17 cellular contexts compared by ENCODE assay signal in genomic region chr2:66853585-66853984, GRCh38.
A peak's percentile ranks its signal among the peaks of the same experiment; 100 is the strongest.
DNase-seq lines count a peak whose midpoint lies in the region; ATAC-seq, FAIRE-seq and TF ChIP-seq lines count a peak whose summit lies in the region.
"Had no signal": no experiment of that assay in that cellular context is flagged by ENCODE, and none has a peak within 500 bp of the region (broad histone marks: within the 10 kb centered on the region; RNA-seq: fewer than 3 reads in every experiment).

No MANE protein-coding gene starts in this region.

- H3K79me1 ChIP-seq in IMR-90 (ENCODE audit: low read depth in 1 of 2, low read length in 2 of 2) (0 out of 4 replicates have a peak, but pooled peaks cover 0 to 3% of the 10 kb centered on the region in 2 experiments), H1 (ENCODE audit: low read depth, low read length) (no peaks in the 10 kb centered on the region)

- no peaks in the 10 kb centered on the region for H3K4me1 Mint-ChIP-seq in stimulated activated naive CD8-positive, alpha-beta T cell treated with anti-CD3 and anti-CD28 coated beads, Interleukin-15, amount 100 ng/mL, for 72 hours
- H3K4me1 Mint-ChIP-seq: activated naive CD8-positive, alpha-beta T cell treated with anti-CD3 and anti-CD28 coated beads for 36 hours; immature natural killer cell had no signal

- H3K27me3 ChIP-seq in IMR-90 (ENCODE audit: control insufficient read depth, insufficient read depth, low read length): no peaks in the 10 kb centered on the region
- no peaks in the 10 kb centered on the region for H3K27me3 ChIP-seq in H1 (replicated peaks in 1 of 4; ENCODE audit: control insufficient read depth in 3 of 4, extremely low read depth in 1 of 4, insufficient read depth in 3 of 4, low read length in 3 of 4)
- H3K27me3 ChIP-seq in skeletal muscle satellite cell (ENCODE audit: control insufficient read depth, insufficient read depth, low read length): no peaks in the 10 kb centered on the region
- H3K27me3 ChIP-seq: cardiac muscle cell, heart right ventricle had no signal

- in situ Hi-C loops in IMR-90 (cut with MboI; ENCODE audit: low sequenced_read_pairs): no loop called here

- H3K27me3 Mint-ChIP-seq in stimulated activated naive CD8-positive, alpha-beta T cell treated with anti-CD3 and anti-CD28 coated beads, Interleukin-15, amount 100 ng/mL, for 72 hours: no peaks in the 10 kb centered on the region
- H3K27me3 Mint-ChIP-seq: activated naive CD8-positive, alpha-beta T cell treated with anti-CD3 and anti-CD28 coated beads for 36 hours; natural killer cell treated with Interleukin-12 subunit alpha and Interleukin-12 subunit beta and Interleukin-15 and Interleukin-18, amount 100 ng/mL, for 72 hours had no signal

- H2BK5ac ChIP-seq in IMR-90 (ENCODE audit: low read depth, low read length, poor library complexity, severe bottlenecking) (peak overlapping the region; percentile 40), H1 (ENCODE audit: low read depth, low read length) (no peak overlapping the region)

- H3K23ac ChIP-seq in IMR-90 (ENCODE audit: low read depth, low read length) (peak overlapping the region; percentile 88), H1 (ENCODE audit: insufficient read length) (no peak overlapping the region)

- no peak overlapping the region for H2AK9ac ChIP-seq in IMR-90 (replicated peaks; ENCODE audit: low read depth, low read length, poor library complexity)

- H3K4me3 Mint-ChIP-seq in stimulated activated naive CD8-positive, alpha-beta T cell treated with anti-CD3 and anti-CD28 coated beads, Interleukin-15, amount 100 ng/mL, for 72 hours: no peak overlapping the region
- H3K4me3 Mint-ChIP-seq: activated naive CD8-positive, alpha-beta T cell treated with anti-CD3 and anti-CD28 coated beads for 36 hours; immature natural killer cell; natural killer cell treated with Interleukin-12 subunit alpha and Interleukin-12 subunit beta and Interleukin-15 and Interleukin-18, amount 100 ng/mL, for 72 hours had no signal

- H4K91ac ChIP-seq in IMR-90 (ENCODE audit: insufficient read depth, low read depth, low read length): peak overlapping the region; percentile 38
- H4K91ac ChIP-seq in H1 (replicated peaks; ENCODE audit: insufficient read length, low read length): no peak overlapping the region

- H4K20me1 ChIP-seq in IMR-90 (ENCODE audit: insufficient read depth, low read length) (no peaks in the 10 kb centered on the region), H1 (replicated peaks in 1 of 2; ENCODE audit: control insufficient read depth in 1 of 2, insufficient read depth in 2 of 2, low read length in 2 of 2) (no peaks in the 10 kb centered on the region)

- WGBS in IMR-90 (ENCODE audit: extremely low coverage in 2 of 2, insufficient read length in 1 of 2), 2 experiments: 30% methylated on average over 2 of the region's 6 CpGs; no CpG with 5 or more reads in 1 of the 2 experiments
- 91% methylated on average over 6 of the region's 6 CpGs; no CpG with 5 or more reads in 1 of the 2 experiments for WGBS in H1 (ENCODE audit: extremely low coverage in 1 of 2, insufficient coverage in 1 of 2, insufficient read length in 1 of 2, insufficient replicate concordance in 2 of 2, low coverage in 1 of 2, low lambda C conversion rate in 2 of 2, missing lambda C conversion rate in 1 of 2), 2 experiments

- H4K5ac ChIP-seq in IMR-90 (ENCODE audit: low read depth, low read length): peak overlapping the region; percentile 79
- no peak overlapping the region for H4K5ac ChIP-seq in H1 (ENCODE audit: insufficient read length, low read depth, low read length)

- dilution Hi-C loops in IMR-90 (cut with HindIII; ENCODE audit: low sequenced_read_pairs, unreplicated experiment): no loop called here

- H2AFZ ChIP-seq in IMR-90 (replicated peaks; ENCODE audit: low read length, poor library complexity): peak overlapping the region; percentile 63
- 0 out of 2 replicates have a peak overlapping the region, but pooled peaks have one; percentile 15 for H2AFZ ChIP-seq in H1 (ENCODE audit: low read length)

- no TSS peak for BruUV-seq in IMR-90 (replicated peaks; lab: Mats Ljungman, UMichigan)

- H3K56ac ChIP-seq in IMR-90 (ENCODE audit: extremely low read depth, insufficient read depth, low read length): peak overlapping the region; percentile 5; the same call in 1 of the 2 replicates
- no peak overlapping the region for H3K56ac ChIP-seq in H1 (replicated peaks; ENCODE audit: insufficient read length, low read depth, low read length)

- H2BK15ac ChIP-seq in IMR-90 (ENCODE audit: low read depth, low read length): peak overlapping the region; percentile 45; the same call in 2 of the 3 replicates
- no peak overlapping the region for H2BK15ac ChIP-seq in H1 (ENCODE audit: low read length)

- CTCF ChIA-PET in IMR-90 (lab: Yijun Ruan, JAX) (no interaction called here), H1 (lab: Charles Lee; ENCODE audit: partially characterized antibody) (interaction anchor here (0.7 to 1.0 kb wide), 2 partner anchors 10 to 33 kb away, joined by 3 read pairs; no protein-coding TSS in a partner anchor)

- H3K9me3 Mint-ChIP-seq in stimulated activated naive CD8-positive, alpha-beta T cell treated with anti-CD3 and anti-CD28 coated beads, Interleukin-15, amount 100 ng/mL, for 72 hours: peaks cover 6 to 25% of the 10 kb centered on the region in 2 donors
- H3K9me3 Mint-ChIP-seq: activated naive CD8-positive, alpha-beta T cell treated with anti-CD3 and anti-CD28 coated beads for 36 hours had no signal

- FAIRE-seq in H1 (lab: Jason Lieb, UNC): no peak

- intact Hi-C loops in IMR-90 (cut with micrococcal nuclease) (loop anchor here (5.0 kb wide), 1 partner anchor 416 kb away; the partner anchor contains the start of gene MEIS1), mucosa of descending colon (cut with DNase I, micrococcal nuclease) (no loop called here)

- H3K4me1 ChIP-seq in IMR-90 (ENCODE audit: control insufficient read depth, insufficient read depth, low read length) (peaks cover 25% of the 10 kb centered on the region), H1 (replicated peaks in 1 of 4; ENCODE audit: control insufficient read depth in 3 of 4, insufficient read depth in 4 of 4, low read length in 3 of 4) (peaks cover 0 to 2% (median 0%) of the 10 kb centered on the region in 4 experiments; a peak in 2 of 7 replicates), mucosa of descending colon (ENCODE audit: low read depth) (no peaks in the 10 kb centered on the region), skeletal muscle satellite cell (ENCODE audit: control insufficient read depth, insufficient read depth, low read length) (peaks cover 24% of the 10 kb centered on the region)

- H2BK120ac ChIP-seq in IMR-90 (ENCODE audit: low read depth, low read length): peak overlapping the region; percentile 89
- no peak overlapping the region for H2BK120ac ChIP-seq in H1 (replicated peaks; ENCODE audit: low read depth, low read length)

- TF ChIP-seq POLR2A in IMR-90 (IDR thresholded peaks at IDR 0.05; ENCODE audit: low read depth, low read length) (no peak), H1 (IDR thresholded peaks at IDR 0.05; ENCODE audit: control extremely low read depth in 1 of 2, low read depth in 2 of 2, low read length in 2 of 2) (no peak)

- H3K4me3 ChIP-seq in IMR-90 (ENCODE audit: insufficient read depth, low read depth, low read length) (no peak overlapping the region), H1 (ENCODE audit: extremely low read depth in 1 of 4, insufficient read depth in 2 of 4, low read depth in 3 of 4, low read length in 4 of 4) (no peak overlapping the region), mucosa of descending colon (no peak overlapping the region), skeletal muscle satellite cell (ENCODE audit: low read length) (peak overlapping the region; percentile 42)
- H3K4me3 ChIP-seq: cardiac muscle cell, dorsolateral prefrontal cortex, heart right ventricle had no signal

- ATAC-seq in IMR-90 (ENCODE audit: low read depth) (no peak), mucosa of descending colon (peak; percentile 36)
- ATAC-seq in stimulated activated naive CD8-positive, alpha-beta T cell treated with anti-CD3 and anti-CD28 coated beads, Interleukin-15, amount 100 ng/mL, for 72 hours: no peak

- POLR2A ChIA-PET in IMR-90 (lab: Charles Lee; ENCODE audit: unreplicated experiment) (interaction anchor here (1.0 kb wide), 1 partner anchor 12 kb away, joined by 3 read pairs; no protein-coding TSS in a partner anchor), H1 (lab: Charles Lee; ENCODE audit: partially characterized antibody) (no interaction called here)

- H3K9me1 ChIP-seq in IMR-90 (ENCODE audit: insufficient read depth, low read length): peaks cover 19% of the 10 kb centered on the region

- H3K27ac Mint-ChIP-seq in stimulated activated naive CD8-positive, alpha-beta T cell treated with anti-CD3 and anti-CD28 coated beads, Interleukin-15, amount 100 ng/mL, for 72 hours: no peak overlapping the region
- H3K27ac Mint-ChIP-seq: activated naive CD8-positive, alpha-beta T cell treated with anti-CD3 and anti-CD28 coated beads for 36 hours; immature natural killer cell; natural killer cell treated with Interleukin-12 subunit alpha and Interleukin-12 subunit beta and Interleukin-15 and Interleukin-18, amount 100 ng/mL, for 72 hours had no signal

- H3K9ac ChIP-seq in IMR-90 (ENCODE audit: low read depth, low read length) (peak overlapping the region; percentile 15; the same call in 1 of the 2 replicates), H1 (replicated peaks in 1 of 4; ENCODE audit: extremely low read depth in 1 of 4, low read depth in 3 of 4, low read length in 3 of 4) (no peak overlapping the region), skeletal muscle satellite cell (ENCODE audit: low read depth, low read length) (peak overlapping the region; percentile 72)

- H3K23me2 ChIP-seq in H1 (ENCODE audit: low read depth, low read length): no peaks in the 10 kb centered on the region

- H2BK20ac ChIP-seq in IMR-90 (ENCODE audit: low read depth, low read length): peak overlapping the region; percentile 90
- no peak overlapping the region for H2BK20ac ChIP-seq in H1 (ENCODE audit: low read length)

- H4K8ac ChIP-seq in IMR-90 (ENCODE audit: low read depth in 2 of 2, low read length in 2 of 2) (peak overlapping the region; percentile 41 to 84; a peak in 3 of 4 replicates), H1 (ENCODE audit: extremely low read depth, insufficient read depth, low read length) (no peak overlapping the region)

- no peaks in the 10 kb centered on the region for H3K79me2 ChIP-seq in H1 (ENCODE audit: control insufficient read depth in 1 of 2, insufficient read depth in 2 of 2, low read length in 2 of 2)

- TF ChIP-seq EP300 in H1 (IDR thresholded peaks at IDR 0.05; ENCODE audit: borderline replicate concordance in 1 of 2, low read depth in 2 of 2, low read length in 2 of 2): no peak

- H3K9me3 ChIP-seq in IMR-90 (ENCODE audit: control insufficient read depth, insufficient read depth, low read length): no peaks in the 10 kb centered on the region
- no peaks in the 10 kb centered on the region for H3K9me3 ChIP-seq in H1 (ENCODE audit: insufficient read depth in 2 of 2, low read depth in 1 of 2, low read length in 1 of 2)
- no peaks in the 10 kb centered on the region for H3K9me3 ChIP-seq in mucosa of descending colon
- no peaks in the 10 kb centered on the region for H3K9me3 ChIP-seq in skeletal muscle satellite cell (replicated peaks; ENCODE audit: low read length)

- H3K36me3 ChIP-seq in IMR-90 (ENCODE audit: control insufficient read depth, insufficient read depth, low read length) (no peaks in the 10 kb centered on the region), H1 (ENCODE audit: control insufficient read depth in 2 of 4, insufficient read depth in 4 of 4, low read length in 3 of 4) (no peaks in the 10 kb centered on the region), mucosa of descending colon (ENCODE audit: low read depth) (no peaks in the 10 kb centered on the region), skeletal muscle satellite cell (ENCODE audit: insufficient read depth, low read length) (no peaks in the 10 kb centered on the region)
- H3K36me3 ChIP-seq: cardiac muscle cell, heart right ventricle had no signal

- H3K18ac ChIP-seq in IMR-90 (ENCODE audit: low read depth, low read length) (peak overlapping the region; percentile 58), H1 (ENCODE audit: extremely low read depth, low read length) (no peak overlapping the region)

- DNase-seq in IMR-90 (peak; percentile 72), H1 (ENCODE audit: low read depth in 1 of 2, low spot score in 2 of 2) (no peak), mucosa of descending colon (peak in 1 of 3 donors; percentile 22), NCI-H524 (lab: John Stamatoyannopoulos, UW) (no peak), NCI-H2029 treated with DMSO at 0.1 percent for 48 hours (lab: John Stamatoyannopoulos, UW) (no peak)
- DNase-seq in activated T-cell treated with anti-CD3 and anti-CD28 coated beads, Interleukin-2, amount 50 U/mL, for 1 hour: no peak
- no peak for DNase-seq in stimulated activated naive CD8-positive, alpha-beta T cell treated with anti-CD3 and anti-CD28 coated beads, Interleukin-15, amount 100 ng/mL, for 72 hours
- DNase-seq: activated CD4-positive, alpha-beta T cell treated with anti-CD3 and anti-CD28 coated beads for 1 hour; activated naive CD8-positive, alpha-beta T cell treated with anti-CD3 and anti-CD28 coated beads for 36 hours; dorsolateral prefrontal cortex; heart right ventricle; immature natural killer cell; mammary epithelial cell; NCI-H187 had no signal

- H2AK5ac ChIP-seq in IMR-90 (ENCODE audit: low read depth, low read length) (peak overlapping the region; percentile 92; the same call in 1 of the 2 replicates), H1 (ENCODE audit: low read depth, low read length) (no peak overlapping the region)

- H3K4ac ChIP-seq in IMR-90 (ENCODE audit: low read depth, low read length) (peak overlapping the region; percentile 73), H1 (replicated peaks; ENCODE audit: insufficient read length, low read depth, low read length) (no peak overlapping the region)

- H3K27ac ChIP-seq in IMR-90 (ENCODE audit: insufficient read depth, low read length): peak overlapping the region; percentile 36; the same call in 1 of the 2 replicates
- H3K27ac ChIP-seq in H1 (ENCODE audit: low read depth, low read length): no peak overlapping the region
- H3K27ac ChIP-seq: cardiac muscle cell, dorsolateral prefrontal cortex, heart right ventricle had no signal

- H2BK12ac ChIP-seq in H1 (ENCODE audit: low read depth, low read length): no peak overlapping the region

- peak overlapping the region; percentile 3; the same call in 1 of the 2 replicates for H3K4me2 ChIP-seq in IMR-90 (ENCODE audit: low read depth, low read length)
- no peak overlapping the region for H3K4me2 ChIP-seq in H1 (ENCODE audit: insufficient read depth in 1 of 2, low read depth in 2 of 2, low read length in 2 of 2)
- peak overlapping the region; percentile 64 for H3K4me2 ChIP-seq in skeletal muscle satellite cell (ENCODE audit: low read length)

- TF ChIP-seq RAD21 in IMR-90 (IDR thresholded peaks at IDR 0.05; ENCODE audit: low read length): no peak
- no peak for TF ChIP-seq RAD21 in H1 (IDR thresholded peaks at IDR 0.05 in 1 of 2, conservative IDR thresholded peaks at IDR 0.05 in 1 of 2; ENCODE audit: low read depth in 2 of 2, low read length in 2 of 2)

- TF ChIP-seq CTCF in IMR-90 (conservative IDR thresholded peaks at IDR 0.05; ENCODE audit: low read depth, low read length) (no peak), H1 (IDR thresholded peaks at IDR 0.05; ENCODE audit: control extremely low read depth in 1 of 3, insufficient read depth in 1 of 3, low read depth in 1 of 3, low read length in 3 of 3) (no peak), mucosa of descending colon (IDR thresholded peaks at IDR 0.05) (no peak)

- H3K14ac ChIP-seq in IMR-90 (replicated peaks; ENCODE audit: low read depth, low read length): peak overlapping the region; percentile 64
- no peak overlapping the region for H3K14ac ChIP-seq in H1 (ENCODE audit: insufficient read length)

Comparison
In these comparisons a context has a peak if more than half of its experiments do, and no peak if none do; other contexts are left out.
1. H3K4me2 ChIP-seq: peak in IMR-90 (single experiment) and skeletal muscle satellite cell (single experiment); none in H1 (0 of 2).
2. H3K9ac ChIP-seq: peak in IMR-90 (single experiment) and skeletal muscle satellite cell (single experiment); none in H1 (0 of 4).